Comparison of ENCODE assay signal across 1 cellular context in the genomic region with DNA sequence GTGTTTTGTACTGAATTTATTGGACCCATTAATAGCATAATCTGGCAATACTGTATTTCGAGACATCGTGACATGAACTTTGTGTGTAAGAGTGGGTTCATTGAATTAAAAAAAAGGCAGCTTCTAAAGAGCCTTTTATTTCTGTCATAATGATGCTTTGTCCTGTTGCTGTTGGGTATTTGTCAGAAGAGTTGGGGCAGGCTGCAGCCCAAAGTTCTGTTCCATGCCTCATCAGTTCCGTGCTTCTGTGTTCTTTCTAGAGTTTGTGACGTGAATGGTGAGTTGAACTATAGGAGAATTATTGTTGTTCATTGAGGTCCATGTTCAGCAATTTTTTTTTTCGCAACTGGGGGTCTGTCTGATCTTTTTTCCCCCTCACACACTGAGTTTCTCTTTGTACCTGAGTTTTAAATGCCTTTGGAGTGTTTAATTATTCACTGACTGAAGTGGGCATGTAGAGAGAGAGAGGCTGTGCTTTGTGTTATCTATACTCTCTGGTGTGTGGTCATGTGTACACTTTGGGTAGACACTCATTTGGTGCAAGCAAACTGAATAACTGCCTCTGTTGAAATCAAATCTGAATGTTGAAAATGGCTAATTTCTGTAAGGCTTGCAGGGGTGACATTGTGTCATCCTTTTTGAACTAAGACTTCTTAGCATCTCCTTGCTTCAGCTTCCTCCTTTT.
TF ChIP-seq lines count a peak whose summit lies in the region.

No MANE protein-coding gene starts in this region.

TF ChIP-seq in GM23338, 12 proteins besides CTCF, POLR2A, EP300 and RAD21 (continued from another document):
- TF ChIP-seq ETS1 (IDR thresholded peaks at IDR 0.05) (no peak), STAT1 (IDR thresholded peaks at IDR 0.05; ENCODE audit: unreplicated experiment) (no peak), ZNF331 (CRISPR knock-in tag; IDR thresholded peaks at IDR 0.05; ENCODE audit: low read depth) (no peak), NANOG (IDR thresholded peaks at IDR 0.05; ENCODE audit: borderline replicate concordance) (no peak)
TF ChIP-seq in GM23338: peak in this region for 0.
